9 cellular contexts compared by ENCODE assay signal in the genomic region with DNA sequence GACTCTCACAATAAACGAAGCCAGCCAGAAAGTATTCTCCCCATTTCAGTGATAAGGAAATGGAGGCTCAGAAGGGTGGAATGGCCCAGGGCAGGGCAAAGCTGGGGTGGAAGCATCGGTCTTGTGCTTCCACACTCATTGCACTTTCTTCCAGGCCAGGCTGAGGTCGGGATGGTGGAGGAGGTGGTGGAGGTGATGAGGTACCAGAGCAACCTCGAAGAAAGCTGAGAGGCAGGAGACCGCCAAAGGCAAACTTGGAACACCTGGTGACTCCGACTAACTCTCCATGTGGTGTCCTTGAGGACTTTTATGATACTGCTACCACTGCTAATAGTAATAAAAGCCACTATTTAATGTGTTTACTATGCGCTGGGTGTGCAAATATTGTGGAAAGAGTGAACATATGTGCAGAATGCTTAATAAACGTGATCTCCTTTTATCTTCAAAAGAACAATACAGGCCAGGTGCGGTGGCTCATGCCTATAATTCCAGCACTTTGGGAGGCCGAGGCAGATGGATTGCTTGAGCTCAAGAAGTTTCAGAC. TPM values are rescaled to one million over a fixed set of nuclear protein-coding genes. Genes with fewer than 3 reads are reported as not detected.
A peak's percentile ranks its signal among the peaks of the same experiment; 100 is the strongest.
DNase-seq lines count a peak whose midpoint lies in the region; ATAC-seq, FAIRE-seq and TF ChIP-seq lines count a peak whose summit lies in the region.
"Had no signal": no experiment of that assay in that cellular context is flagged by ENCODE, and none has a peak within 500 bp of the region (broad histone marks: within the 10 kb centered on the region; RNA-seq: fewer than 3 reads in every experiment).

No MANE protein-coding gene starts in this region.

- H3K36me3 ChIP-seq in Caco-2 (ENCODE audit: control insufficient read depth, insufficient read depth, low read length) (no peaks in the 10 kb centered on the region), pancreas (no peaks in the 10 kb centered on the region), SK-N-SH (replicated peaks in 1 of 2; ENCODE audit: control insufficient read depth in 1 of 2, insufficient read depth in 2 of 2, low read length in 1 of 2) (no peaks in the 10 kb centered on the region)

- H2AFZ ChIP-seq in SK-N-SH (ENCODE audit: low read depth), result no peak overlapping the region

- H3K4me3 Mint-ChIP-seq in Caco-2 (ENCODE audit: unreplicated experiment), result no peak overlapping the region

- H3K4me1 ChIP-seq in Caco-2, result peaks cover 41% of the 10 kb centered on the region
- H3K4me1 ChIP-seq in pancreas, result peaks cover 57 to 78% (median 74%) of the 10 kb centered on the region in 3 donors
- H3K4me1 ChIP-seq in SK-N-SH (ENCODE audit: control insufficient read depth in 1 of 2, insufficient read depth in 2 of 2, low read depth in 1 of 2, low read length in 1 of 2), result peaks cover 0 to 32% of the 10 kb centered on the region in 2 experiments; a peak in 1 of 4 replicates

- H4K20me1 ChIP-seq in SK-N-SH (ENCODE audit: insufficient read depth), result no peaks in the 10 kb centered on the region

- H3K4me3 ChIP-seq in Caco-2 (ENCODE audit: low read depth, low read length) (no peak overlapping the region), pancreas (no peak overlapping the region), SK-N-SH (ENCODE audit: low read depth in 2 of 2, low read length in 1 of 2) (no peak overlapping the region)

- H3K27me3 ChIP-seq in Caco-2 (replicated peaks; ENCODE audit: control insufficient read depth, insufficient read depth, low read length) (no peaks in the 10 kb centered on the region), pancreas (no peaks in the 10 kb centered on the region), SK-N-SH (ENCODE audit: insufficient read depth) (peaks cover 10% of the 10 kb centered on the region)

- intact Hi-C loops in Caco-2 (cut with micrococcal nuclease; ENCODE audit: unreplicated experiment) (no loop called here), pancreas (cut with DNase I) (no loop called here)

- peaks cover 30% of the 10 kb centered on the region for H3K4me1 Mint-ChIP-seq in Caco-2 (ENCODE audit: low read depth, unreplicated experiment)

- H3K36me3 Mint-ChIP-seq in Caco-2 (ENCODE audit: insufficient read depth, unreplicated experiment), result no peaks in the 10 kb centered on the region

- no peak for TF ChIP-seq CTCF in Caco-2 (IDR thresholded peaks at IDR 0.05; ENCODE audit: insufficient read depth in 1 of 2, low read depth in 1 of 2, low read length in 1 of 2, severe bottlenecking in 1 of 2, unreplicated experiment in 1 of 2)
- no peak for TF ChIP-seq CTCF in pancreas (IDR thresholded peaks at IDR 0.05)
- no peak for TF ChIP-seq CTCF in SK-N-SH (IDR thresholded peaks at IDR 0.05)

- H3K4me2 ChIP-seq in SK-N-SH, result no peak overlapping the region

- no peak overlapping the region for H3K9ac ChIP-seq in SK-N-SH

- H3K9me3 Mint-ChIP-seq in Caco-2 (ENCODE audit: unreplicated experiment), result no peaks in the 10 kb centered on the region

- H3K9me2 ChIP-seq in SK-N-SH, result no peaks in the 10 kb centered on the region

- no peak for FAIRE-seq in pancreas (lab: Jason Lieb, UNC)

- TF ChIP-seq EP300 in SK-N-SH (IDR thresholded peaks at IDR 0.05; ENCODE audit: borderline replicate concordance in 1 of 2, low read depth in 1 of 2, low read length in 1 of 2), result no peak

- H3K27ac ChIP-seq in caudate nucleus (ENCODE audit: low read depth, low read length) (peak overlapping the region; percentile 94), pancreas (peak overlapping the region; percentile 96 to 99 (median 98)), SK-N-SH (ENCODE audit: low read depth in 2 of 2, low read length in 1 of 2) (no peak overlapping the region)

- DNase-seq in Caco-2, result no peak
- DNase-seq in NCI-H1417 treated with DMSO at 0.1 percent for 48 hours (lab: John Stamatoyannopoulos, UW), result peak; percentile 38
- DNase-seq in caudate nucleus (lab: John Stamatoyannopoulos, UW), result no peak
- DNase-seq in pancreas, result peak in 3 of 6 donors; percentile 50 to 72 (median 51)
- no peak for DNase-seq in NCI-H2081 treated with DMSO at 0.1 percent for 48 hours (lab: John Stamatoyannopoulos, UW)
- no peak for DNase-seq in SK-N-SH

- no peaks in the 10 kb centered on the region for H3K27me3 Mint-ChIP-seq in Caco-2 (ENCODE audit: insufficient read depth, unreplicated experiment)

- H3K9me3 ChIP-seq in Caco-2 (no peaks in the 10 kb centered on the region), pancreas (no peaks in the 10 kb centered on the region), SK-N-SH (no peaks in the 10 kb centered on the region)

- CTCF ChIA-PET in Caco-2 (lab: Charles Lee) (interaction anchor here (0.8 to 1.6 kb wide), 3 partner anchors 15 to 39 kb away, joined by 3 to 4 read pairs (median 4); no protein-coding TSS in a partner anchor), SK-N-SH (lab: Yijun Ruan, JAX) (interaction anchor here (1.0 to 31.2 kb wide), 3 partner anchors 17 to 54 kb away, joined by 6 to 817 read pairs (median 108); a partner anchor contains a TSS)

- H3F3A ChIP-seq in SK-N-SH (replicated peaks; ENCODE audit: insufficient read depth), result no peaks in the 10 kb centered on the region

- BruUV-seq in Caco-2 (replicated peaks; lab: Mats Ljungman, UMichigan), result no TSS peak

- TF ChIP-seq RAD21 in SK-N-SH (IDR thresholded peaks at IDR 0.05; ENCODE audit: low read length), result no peak

- no peaks in the 10 kb centered on the region for H3K79me2 ChIP-seq in SK-N-SH (ENCODE audit: insufficient read depth)

- POLR2A ChIA-PET in Caco-2 (lab: Charles Lee), result interaction anchor here (0.5 kb wide), 1 partner anchor 188 kb away, joined by 4 read pairs; no protein-coding TSS in a partner anchor
- POLR2A ChIA-PET in SK-N-SH (lab: Yijun Ruan, JAX), result no interaction called here

- peak in 3 of 4 donors; percentile 2 to 3 (median 2) for ATAC-seq in pancreas
- no peak for ATAC-seq in HG03520 (IDR thresholded peaks at IDR 0.05; ENCODE audit: unreplicated experiment)
- ATAC-seq in HG03108 (IDR thresholded peaks at IDR 0.05; ENCODE audit: unreplicated experiment), result no peak
- ATAC-seq: HCT116 had no signal

- peak overlapping the region; percentile 25 for H3K27ac Mint-ChIP-seq in Caco-2 (ENCODE audit: unreplicated experiment)

- WGBS in pancreas, 2 donors, result 28 to 31% methylated on average over 10 of the region's 10 CpGs
- WGBS in SK-N-SH (ENCODE audit: low lambda C conversion rate), result 69% methylated on average over 10 of the region's 10 CpGs

TF ChIP-seq in SK-N-SH, 30 proteins besides CTCF, POLR2A, EP300 and RAD21:
- TF ChIP-seq, protein P1, sequence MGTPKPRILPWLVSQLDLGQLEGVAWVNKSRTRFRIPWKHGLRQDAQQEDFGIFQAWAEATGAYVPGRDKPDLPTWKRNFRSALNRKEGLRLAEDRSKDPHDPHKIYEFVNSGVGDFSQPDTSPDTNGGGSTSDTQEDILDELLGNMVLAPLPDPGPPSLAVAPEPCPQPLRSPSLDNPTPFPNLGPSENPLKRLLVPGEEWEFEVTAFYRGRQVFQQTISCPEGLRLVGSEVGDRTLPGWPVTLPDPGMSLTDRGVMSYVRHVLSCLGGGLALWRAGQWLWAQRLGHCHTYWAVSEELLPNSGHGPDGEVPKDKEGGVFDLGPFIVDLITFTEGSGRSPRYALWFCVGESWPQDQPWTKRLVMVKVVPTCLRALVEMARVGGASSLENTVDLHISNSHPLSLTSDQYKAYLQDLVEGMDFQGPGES (IDR thresholded peaks at IDR 0.05; ENCODE audit: low read depth, low read length), result no peak
- TF ChIP-seq NFIC (IDR thresholded peaks at IDR 0.05; ENCODE audit: borderline replicate concordance), result no peak
- TF ChIP-seq NRF1 (IDR thresholded peaks at IDR 0.05; ENCODE audit: low read depth, low read length), result no peak
- TF ChIP-seq RXRA (IDR thresholded peaks at IDR 0.05; ENCODE audit: borderline replicate concordance, low read depth), result no peak
- TF ChIP-seq TAF1 (IDR thresholded peaks at IDR 0.05; ENCODE audit: borderline replicate concordance, low read depth, low read length), result no peak
- no peak for TF ChIP-seq MXI1 (IDR thresholded peaks at IDR 0.05; ENCODE audit: low read depth, low read length)
- TF ChIP-seq TCF12 (IDR thresholded peaks at IDR 0.05), result no peak
- no peak for TF ChIP-seq RFX5 (IDR thresholded peaks at IDR 0.05; ENCODE audit: low read length)
- TF ChIP-seq FOSL2 (IDR thresholded peaks at IDR 0.05; ENCODE audit: borderline replicate concordance, low read depth), result no peak
- no peak for TF ChIP-seq EZH2phosphoT487 (IDR thresholded peaks at IDR 0.05; ENCODE audit: borderline replicate concordance, low read depth)
- TF ChIP-seq GABPA (IDR thresholded peaks at IDR 0.05; ENCODE audit: low read depth), result no peak
- TF ChIP-seq TEAD4 (IDR thresholded peaks at IDR 0.05; ENCODE audit: borderline replicate concordance, insufficient read depth), result no peak
- TF ChIP-seq, protein P2, sequence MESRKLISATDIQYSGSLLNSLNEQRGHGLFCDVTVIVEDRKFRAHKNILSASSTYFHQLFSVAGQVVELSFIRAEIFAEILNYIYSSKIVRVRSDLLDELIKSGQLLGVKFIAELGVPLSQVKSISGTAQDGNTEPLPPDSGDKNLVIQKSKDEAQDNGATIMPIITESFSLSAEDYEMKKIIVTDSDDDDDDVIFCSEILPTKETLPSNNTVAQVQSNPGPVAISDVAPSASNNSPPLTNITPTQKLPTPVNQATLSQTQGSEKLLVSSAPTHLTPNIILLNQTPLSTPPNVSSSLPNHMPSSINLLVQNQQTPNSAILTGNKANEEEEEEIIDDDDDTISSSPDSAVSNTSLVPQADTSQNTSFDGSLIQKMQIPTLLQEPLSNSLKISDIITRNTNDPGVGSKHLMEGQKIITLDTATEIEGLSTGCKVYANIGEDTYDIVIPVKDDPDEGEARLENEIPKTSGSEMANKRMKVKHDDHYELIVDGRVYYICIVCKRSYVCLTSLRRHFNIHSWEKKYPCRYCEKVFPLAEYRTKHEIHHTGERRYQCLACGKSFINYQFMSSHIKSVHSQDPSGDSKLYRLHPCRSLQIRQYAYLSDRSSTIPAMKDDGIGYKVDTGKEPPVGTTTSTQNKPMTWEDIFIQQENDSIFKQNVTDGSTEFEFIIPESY (IDR thresholded peaks at IDR 0.05; ENCODE audit: borderline replicate concordance, low read depth), result no peak

RNA-seq across cellular contexts. Expression of a gene that starts 16.9 kb away (rescaled TPM):
- total RNA-seq in Caco-2 (2022) (21.2 and 21.6 TPM in 2 replicates), pancreas (100 to 1,000 TPM in 5 of 6 donors, 10 to 100 TPM in 1; 83.1 to 452 (median 192) TPM)
- polyA plus RNA-seq in pancreas (100 to 1,000 TPM; 143 to 197 TPM), SK-N-SH (2012; rRNA removed) (26.2 and 33.5 TPM in 2 replicates)
- polyA plus RNA-seq in SK-N-SH (2012; cell fraction: cytosol; rRNA removed), result 19.1 and 24.9 TPM in 2 replicates
- 13.7 and 24.3 TPM in 2 replicates for polyA plus RNA-seq in SK-N-SH (2012; cell fraction: nucleus; rRNA removed)

RNA-seq across cellular contexts. Expression of a gene that starts 59.0 kb away (rescaled TPM):
- total RNA-seq in Caco-2 (2022) (not detected in 2 replicates), pancreas (under 1 TPM; 0.05 to 0.38 (median 0.18) TPM)
- polyA plus RNA-seq in pancreas (under 1 TPM; 0.23 to 0.28 TPM), SK-N-SH (2012; rRNA removed) (not detected in 2 replicates)
- not detected in 2 replicates for polyA plus RNA-seq in SK-N-SH (2012; cell fraction: cytosol; rRNA removed)
- 0.01 TPM in 2 replicates for polyA plus RNA-seq in SK-N-SH (2012; cell fraction: nucleus; rRNA removed)

Comparison
In these comparisons a context has a peak if more than half of its experiments do, and no peak if none do; other contexts are left out.
1. H3K27ac ChIP-seq: peak in caudate nucleus (single experiment) and pancreas (4 of 4); none in SK-N-SH (0 of 2).
2. ATAC-seq: peak in pancreas (3 of 4); none in HG03520 (single experiment) and HG03108 (single experiment).